33 cellular contexts compared by ENCODE assay signal in genomic region chr20:22993823-22994222, GRCh38. TPM values are rescaled to one million over a fixed set of nuclear protein-coding genes. Genes with fewer than 3 reads are reported as not detected.
A peak's percentile ranks its signal among the peaks of the same experiment; 100 is the strongest.
DNase-seq lines count a peak whose midpoint lies in the region; ATAC-seq and TF ChIP-seq lines count a peak whose summit lies in the region.
"Had no signal": no experiment of that assay in that cellular context is flagged by ENCODE, and none has a peak within 500 bp of the region (broad histone marks: within the 10 kb centered on the region; RNA-seq: fewer than 3 reads in every experiment).

No MANE protein-coding gene starts in this region.

- TF ChIP-seq EP300 in esophagus muscularis mucosa (IDR thresholded peaks at IDR 0.05): no peak

- DNase-seq in RWPE2 (ENCODE audit: low spot score) (peak; percentile 12), esophagus muscularis mucosa (ENCODE audit: extremely low spot score) (peak; percentile 66), WERI-Rb-1 (no peak), NCI-H226 (no peak)
- DNase-seq: 8988T; ACHN; AML-193; BE2C; C1 segment of cervical spinal cord; Caco-2; Calu3; CD4-positive, alpha-beta memory T cell; CD4-positive, alpha-beta T cell; CD4-positive, CD25-positive, alpha-beta regulatory T cell; CD8-positive, alpha-beta memory T cell; CD8-positive, alpha-beta T cell; COR-L47; DMS 273 treated with DMSO at 0.1 percent for 48 hours; DMS153; DMS53; DMS79; DMS79 treated with DMSO at 0.1 percent for 48 hours; DND-41; EL had no signal

- H3K27ac ChIP-seq in RWPE2 (ENCODE audit: poor library complexity, severe bottlenecking) (no peak overlapping the region), esophagus muscularis mucosa (replicated peaks in 1 of 4) (no peak overlapping the region), WERI-Rb-1 (no peak overlapping the region)
- H3K27ac ChIP-seq: 22Rv1; BLaER1; BLaER1 treated with 17β-estradiol and CSF1 and Interleukin-3, amounts not matched to agents 10 nM and 100 nM; C4-2B had no signal

- 79% methylated on average over 2 of the region's 2 CpGs for WGBS in esophagus muscularis mucosa

- H3K4me1 ChIP-seq in RWPE2 (ENCODE audit: insufficient read depth, poor library complexity, severe bottlenecking) (no peaks in the 10 kb centered on the region), esophagus muscularis mucosa (no peaks in the 10 kb centered on the region)
- H3K4me1 ChIP-seq: BE2C; BLaER1; BLaER1 treated with 17β-estradiol and CSF1 and Interleukin-3, amounts not matched to agents 10 nM and 100 nM; Caco-2 had no signal

- ATAC-seq in RWPE2 (ENCODE audit: low read depth): no peak
- ATAC-seq: A549; CD8-positive, alpha-beta T cell had no signal

- H3K36me3 ChIP-seq in RWPE2 (ENCODE audit: low read depth) (no peaks in the 10 kb centered on the region), esophagus muscularis mucosa (no peaks in the 10 kb centered on the region), WERI-Rb-1 (no peaks in the 10 kb centered on the region)
- H3K36me3 ChIP-seq: BE2C; BLaER1; BLaER1 treated with 17β-estradiol and CSF1 and Interleukin-3, amounts not matched to agents 10 nM and 100 nM had no signal

- H3K4me3 ChIP-seq in RWPE2 (ENCODE audit: severe bottlenecking) (no peak overlapping the region), esophagus muscularis mucosa (no peak overlapping the region), WERI-Rb-1 (ENCODE audit: low read depth, low read length) (no peak overlapping the region)
- H3K4me3 ChIP-seq: A549; BLaER1; BLaER1 treated with 17β-estradiol and CSF1 and Interleukin-3, amounts not matched to agents 10 nM and 100 nM had no signal

- no peak for TF ChIP-seq POLR2A in esophagus muscularis mucosa (IDR thresholded peaks at IDR 0.05; ENCODE audit: low read depth)

- intact Hi-C loops in esophagus muscularis mucosa (cut with DNase I): no loop called here

- no peaks in the 10 kb centered on the region for H3K9me3 ChIP-seq in RWPE2 (ENCODE audit: severe bottlenecking)
- H3K9me3 ChIP-seq in esophagus muscularis mucosa: peaks cover 0 to 9% (median 4%) of the 10 kb centered on the region in 4 donors
- peaks cover 9% of the 10 kb centered on the region for H3K9me3 ChIP-seq in WERI-Rb-1 (ENCODE audit: severe bottlenecking)
- H3K9me3 ChIP-seq: BE2C, Caco-2 had no signal

- no peaks in the 10 kb centered on the region for H3K27me3 ChIP-seq in RWPE2 (ENCODE audit: insufficient read depth, poor library complexity, severe bottlenecking)
- no peaks in the 10 kb centered on the region for H3K27me3 ChIP-seq in esophagus muscularis mucosa
- peaks cover 52% of the 10 kb centered on the region for H3K27me3 ChIP-seq in WERI-Rb-1 (ENCODE audit: insufficient read depth, low read depth, severe bottlenecking)
- H3K27me3 ChIP-seq: BE2C, BLaER1 had no signal

- TF ChIP-seq CTCF in RWPE2 (IDR thresholded peaks at IDR 0.05; ENCODE audit: poor library complexity, severe bottlenecking): no peak
- TF ChIP-seq CTCF in esophagus muscularis mucosa (IDR thresholded peaks at IDR 0.05): no peak
- TF ChIP-seq CTCF in WERI-Rb-1 (IDR thresholded peaks at IDR 0.05; ENCODE audit: low read depth, low read length): no peak

RNA-seq across cellular contexts. Expression of gene SSTR4, which starts 41.3 kb away (rescaled TPM):
- total RNA-seq in esophagus muscularis mucosa: not detected
- total RNA-seq: A172; A673; B cell; Caco-2; Calu3; CD4-positive, alpha-beta memory T cell; CD4-positive, alpha-beta T cell; CD4-positive, CD25-positive, alpha-beta regulatory T cell; CD8-positive, alpha-beta memory T cell; CD8-positive, alpha-beta T cell; Daoy had no signal

RNA-seq across cellular contexts. Expression of gene THBD, which starts 55.6 kb away (rescaled TPM):
- total RNA-seq in esophagus muscularis mucosa: 100 to 1,000 TPM in 1 of 4 donors, 10 to 100 TPM in 3; 22.4 to 206 (median 47.3) TPM
- total RNA-seq: A673; B cell; Calu3; CD4-positive, CD25-positive, alpha-beta regulatory T cell had no signal

Comparison
In these comparisons a context has a peak if more than half of its experiments do, and no peak if none do; other contexts are left out.
1. DNase-seq: peak in RWPE2 (single experiment) and esophagus muscularis mucosa (single experiment); none in WERI-Rb-1 (single experiment) and NCI-H226 (single experiment).